28 cellular contexts compared by ENCODE assay signal in the genomic region with DNA sequence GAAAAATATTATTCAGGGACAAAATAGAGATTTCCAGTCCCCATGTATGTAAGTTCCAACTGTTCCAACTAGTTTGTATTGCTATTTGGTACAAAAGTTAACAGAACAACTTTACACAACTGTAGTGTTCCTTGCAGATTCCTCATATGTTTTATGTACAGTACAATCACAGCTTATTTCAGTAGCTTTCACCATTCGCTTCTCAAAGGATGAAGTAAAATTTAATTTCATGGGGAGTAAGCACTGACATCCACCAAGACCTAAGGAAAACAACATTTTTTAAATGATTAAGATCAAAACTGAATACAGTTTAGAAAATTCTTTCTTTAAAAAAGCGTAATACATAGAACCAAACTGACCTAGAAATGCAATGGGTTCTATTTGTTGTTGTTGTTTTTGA.
"Had no signal": no experiment of that assay in that cellular context is flagged by ENCODE, and none has a peak within 500 bp of the region (broad histone marks: within the 10 kb centered on the region; RNA-seq: fewer than 3 reads in every experiment).

No MANE protein-coding gene starts in this region.

- FAIRE-seq: bronchial epithelial cell had no signal

- H3K27ac ChIP-seq: ascending aorta, body of pancreas, SJCRH30 had no signal

- H3K4me3 Mint-ChIP-seq: activated B cell treated with CpG ODN at 0.5 μM for 24 hours; activated CD4-positive, alpha-beta T cell treated with anti-CD3 and anti-CD28 coated beads, Interleukin-2, amount 10 ng/mL, durations not matched to agents 24 days and 14 days; activated naive CD4-positive, alpha-beta T cell treated with anti-CD3 and anti-CD28 coated beads for 36 hours; activated naive CD8-positive, alpha-beta T cell treated with anti-CD3 and anti-CD28 coated beads, Interleukin-2, amount 50 U/mL, for 24 hours; activated T-helper 17 cell treated with anti-CD3 and anti-CD28 coated beads, Interleukin-2, amount 50 U/mL, for 72 hours had no signal

- DNase-seq: activated B cell treated with CpG ODN at 0.5 μM for 24 hours; activated CD4-positive, alpha-beta T cell treated with anti-CD3 and anti-CD28 coated beads for 1 hour; activated CD4-positive, alpha-beta T cell treated with anti-CD3 and anti-CD28 coated beads, Interleukin-2, amount 10 ng/mL, durations not matched to agents 24 days and 14 days; activated CD4-positive, alpha-beta T cell treated with anti-CD3 and anti-CD28 coated beads, Interleukin-2, amount 50 U/mL, for 48 hours; activated gamma-delta T cell; activated naive CD4-positive, alpha-beta T cell treated with anti-CD3 and anti-CD28 coated beads for 36 hours; activated naive CD8-positive, alpha-beta T cell treated with anti-CD3 and anti-CD28 coated beads, Interleukin-2, amount 50 U/mL, for 24 hours; activated T-cell treated with anti-CD3 and anti-CD28 coated beads for 4 hours; amniotic stem cell; body of pancreas; central memory CD4-positive, alpha-beta T cell; MV-4-11; NCI-H1092 treated with DMSO at 0.1 percent for 48 hours; NCI-H1417 treated with DMSO at 0.1 percent for 48 hours; NCI-H1694; NCI-H2029; NCI-H2107; NCI-H2171 treated with DMSO at 0.1 percent for 48 hours; NCI-H226; NCI-H526; NCI-H774; Right ventricle myocardium superior; RPMI8226; SJCRH30; SK-N-SH had no signal

- H3K4me2 ChIP-seq: SK-N-SH had no signal

- ATAC-seq: activated naive CD8-positive, alpha-beta T cell treated with anti-CD3 and anti-CD28 coated beads, Interleukin-2, amount 50 U/mL, for 24 hours; activated T-helper 17 cell treated with anti-CD3 and anti-CD28 coated beads, Interleukin-2, amount 50 U/mL, for 72 hours; body of pancreas had no signal

- H3K9me3 Mint-ChIP-seq: activated B cell treated with CpG ODN at 0.5 μM for 24 hours; activated CD4-positive, alpha-beta T cell treated with anti-CD3 and anti-CD28 coated beads, Interleukin-2, amount 10 ng/mL, durations not matched to agents 24 days and 14 days; activated naive CD4-positive, alpha-beta T cell treated with anti-CD3 and anti-CD28 coated beads for 36 hours; activated naive CD8-positive, alpha-beta T cell treated with anti-CD3 and anti-CD28 coated beads, Interleukin-2, amount 50 U/mL, for 24 hours; activated T-helper 17 cell treated with anti-CD3 and anti-CD28 coated beads, Interleukin-2, amount 50 U/mL, for 72 hours had no signal

- H3K27me3 Mint-ChIP-seq: activated B cell treated with CpG ODN at 0.5 μM for 24 hours; activated CD4-positive, alpha-beta T cell treated with anti-CD3 and anti-CD28 coated beads, Interleukin-2, amount 10 ng/mL, durations not matched to agents 24 days and 14 days; activated naive CD8-positive, alpha-beta T cell treated with anti-CD3 and anti-CD28 coated beads, Interleukin-2, amount 50 U/mL, for 24 hours; activated T-helper 17 cell treated with anti-CD3 and anti-CD28 coated beads, Interleukin-2, amount 50 U/mL, for 72 hours had no signal

- H3K9ac ChIP-seq: SK-N-SH had no signal

- H3K4me3 ChIP-seq: ascending aorta, body of pancreas, SJCRH30 had no signal

- H3K4me1 ChIP-seq: ascending aorta, SJCRH30 had no signal

- H3K9me3 ChIP-seq: ascending aorta, body of pancreas, SJCRH30, SK-N-SH had no signal

- H3K27ac Mint-ChIP-seq: activated naive CD4-positive, alpha-beta T cell treated with anti-CD3 and anti-CD28 coated beads for 36 hours had no signal

- H3K27me3 ChIP-seq: ascending aorta, body of pancreas, SJCRH30 had no signal
